ENCODE assay signal across 8 cellular contexts in genomic region chr10:67764012-67764822, GRCh38.
DNase-seq lines count a peak whose midpoint lies in the region; ATAC-seq and TF ChIP-seq lines count a peak whose summit lies in the region.

No MANE protein-coding gene starts in this region.

- H3K9ac ChIP-seq in mucosa of rectum (ENCODE audit: low read depth in 1 of 2, low read length in 2 of 2): peak overlapping the region; percentile 87 to 92

- peak overlapping the region; percentile 63 to 87 for H3K4me3 ChIP-seq in esophagus (ENCODE audit: low read depth in 1 of 2, low read length in 2 of 2)
- peak overlapping the region; percentile 85 to 98 for H3K4me3 ChIP-seq in mucosa of rectum (ENCODE audit: low read length in 2 of 2)

- DNase-seq in DMS 273 (lab: John Stamatoyannopoulos, UW; ENCODE audit: unreplicated experiment) (peak; percentile 94), OCI-M2 (lab: John Stamatoyannopoulos, UW; ENCODE audit: unreplicated experiment) (peak; percentile 97)
- DNase-seq in activated T-cell treated with anti-CD3 and anti-CD28 coated beads, Interleukin-2, amount 50 U/mL, for 24 hours: peak; percentile 100
- DNase-seq in stimulated activated CD8-positive, alpha-beta memory T cell treated with anti-CD3 and anti-CD28 coated beads, Interleukin-4, amount 100 ng/mL, for 4 hours (ENCODE audit: low read depth in 2 of 2, low spot score in 1 of 2): peak; percentile 86 to 99

- no peak for TF ChIP-seq EP300 in Ishikawa (IDR thresholded peaks at IDR 0.05; ENCODE audit: borderline replicate concordance)

- H3K4me3 Mint-ChIP-seq in activated T-cell treated with anti-CD3 and anti-CD28 coated beads, Interleukin-2, amount 50 U/mL, for 24 hours: peak overlapping the region; percentile 84

- H3K9me3 ChIP-seq in esophagus (ENCODE audit: control insufficient read depth in 2 of 2, insufficient read depth in 1 of 2, low read depth in 1 of 2, low read length in 1 of 2) (no peaks in the 10 kb centered on the region), mucosa of rectum (ENCODE audit: control insufficient read depth in 2 of 2, low read length in 2 of 2) (no peaks in the 10 kb centered on the region)

- H3K27ac ChIP-seq in esophagus (ENCODE audit: low read depth in 2 of 2, low read length in 1 of 2) (peak overlapping the region; percentile 79 to 95), mucosa of rectum (ENCODE audit: low read depth in 2 of 2, low read length in 2 of 2) (peak overlapping the region; percentile 90 to 93)

- no peaks in the 10 kb centered on the region for H3K9me3 Mint-ChIP-seq in activated T-cell treated with anti-CD3 and anti-CD28 coated beads, Interleukin-2, amount 50 U/mL, for 24 hours

- H3K36me3 Mint-ChIP-seq in activated T-cell treated with anti-CD3 and anti-CD28 coated beads, Interleukin-2, amount 50 U/mL, for 24 hours (ENCODE audit: low read depth): peaks cover 5% of the 10 kb centered on the region

- no peaks in the 10 kb centered on the region for H3K27me3 ChIP-seq in esophagus (ENCODE audit: control insufficient read depth in 1 of 2, insufficient read depth in 2 of 2, low read length in 2 of 2)
- H3K27me3 ChIP-seq in mucosa of rectum (ENCODE audit: control insufficient read depth in 2 of 2, insufficient read depth in 2 of 2, low read length in 2 of 2): no peaks in the 10 kb centered on the region

- H3K36me3 ChIP-seq in esophagus (ENCODE audit: control insufficient read depth in 2 of 2, insufficient read depth in 2 of 2, low read length in 1 of 2) (no peaks in the 10 kb centered on the region), mucosa of rectum (ENCODE audit: control insufficient read depth in 2 of 2, insufficient read depth in 2 of 2, low read length in 2 of 2) (no peaks in the 10 kb centered on the region)

- TF ChIP-seq RAD21 in Ishikawa (IDR thresholded peaks at IDR 0.05; ENCODE audit: low read depth): no peak

- WGBS in esophagus, 2 donors: 0 to 1% methylated on average over 55 to 56 of the region's 56 CpGs

- peak; percentile 83 for ATAC-seq in GM21619 (IDR thresholded peaks at IDR 0.05; ENCODE audit: unreplicated experiment)

- peak overlapping the region; percentile 97 for H3K27ac Mint-ChIP-seq in activated T-cell treated with anti-CD3 and anti-CD28 coated beads, Interleukin-2, amount 50 U/mL, for 24 hours

- peaks cover 16% of the 10 kb centered on the region for H3K4me1 Mint-ChIP-seq in activated T-cell treated with anti-CD3 and anti-CD28 coated beads, Interleukin-2, amount 50 U/mL, for 24 hours (ENCODE audit: low read depth)

- peaks cover 3% of the 10 kb centered on the region for H3K27me3 Mint-ChIP-seq in activated T-cell treated with anti-CD3 and anti-CD28 coated beads, Interleukin-2, amount 50 U/mL, for 24 hours

- peaks cover 0 to 2% of the 10 kb centered on the region in 2 donors for H3K4me1 ChIP-seq in esophagus (ENCODE audit: control insufficient read depth in 2 of 2, insufficient read depth in 2 of 2, low read length in 1 of 2)
- H3K4me1 ChIP-seq in mucosa of rectum (ENCODE audit: control insufficient read depth in 2 of 2, insufficient read depth in 2 of 2, low read length in 2 of 2): peaks cover 2 to 7% of the 10 kb centered on the region in 2 donors

TF ChIP-seq in Ishikawa, 13 proteins besides CTCF, POLR2A, EP300 and RAD21:
- TF ChIP-seq FOXM1 (IDR thresholded peaks at IDR 0.05; ENCODE audit: borderline replicate concordance, low read depth) (no peak; the same call in 1 of the 2 replicates), YY1 (IDR thresholded peaks at IDR 0.05; ENCODE audit: low read depth) (peak; percentile 45; the same call in 1 of the 2 replicates), CREB1 (IDR thresholded peaks at IDR 0.05; ENCODE audit: low read depth) (no peak; the same call in 1 of the 2 replicates), EGR1 (IDR thresholded peaks at IDR 0.05) (no peak), NFIC (IDR thresholded peaks at IDR 0.05) (peak; percentile 49), TCF12 (IDR thresholded peaks at IDR 0.05; ENCODE audit: low read depth) (no peak), TAF1 (IDR thresholded peaks at IDR 0.05; ENCODE audit: low read depth) (no peak; the same call in 1 of the 2 replicates), USF1 (IDR thresholded peaks at IDR 0.05) (0 out of 2 replicates have a peak, but pooled peaks have one; percentile 12), ZBTB7A (IDR thresholded peaks at IDR 0.05; ENCODE audit: low read depth) (no peak), TEAD4 (IDR thresholded peaks at IDR 0.05) (peak; percentile 93), CEBPB (IDR thresholded peaks at IDR 0.05) (peak; percentile 51; the same call in 1 of the 2 replicates)
- TF ChIP-seq, protein P1, sequence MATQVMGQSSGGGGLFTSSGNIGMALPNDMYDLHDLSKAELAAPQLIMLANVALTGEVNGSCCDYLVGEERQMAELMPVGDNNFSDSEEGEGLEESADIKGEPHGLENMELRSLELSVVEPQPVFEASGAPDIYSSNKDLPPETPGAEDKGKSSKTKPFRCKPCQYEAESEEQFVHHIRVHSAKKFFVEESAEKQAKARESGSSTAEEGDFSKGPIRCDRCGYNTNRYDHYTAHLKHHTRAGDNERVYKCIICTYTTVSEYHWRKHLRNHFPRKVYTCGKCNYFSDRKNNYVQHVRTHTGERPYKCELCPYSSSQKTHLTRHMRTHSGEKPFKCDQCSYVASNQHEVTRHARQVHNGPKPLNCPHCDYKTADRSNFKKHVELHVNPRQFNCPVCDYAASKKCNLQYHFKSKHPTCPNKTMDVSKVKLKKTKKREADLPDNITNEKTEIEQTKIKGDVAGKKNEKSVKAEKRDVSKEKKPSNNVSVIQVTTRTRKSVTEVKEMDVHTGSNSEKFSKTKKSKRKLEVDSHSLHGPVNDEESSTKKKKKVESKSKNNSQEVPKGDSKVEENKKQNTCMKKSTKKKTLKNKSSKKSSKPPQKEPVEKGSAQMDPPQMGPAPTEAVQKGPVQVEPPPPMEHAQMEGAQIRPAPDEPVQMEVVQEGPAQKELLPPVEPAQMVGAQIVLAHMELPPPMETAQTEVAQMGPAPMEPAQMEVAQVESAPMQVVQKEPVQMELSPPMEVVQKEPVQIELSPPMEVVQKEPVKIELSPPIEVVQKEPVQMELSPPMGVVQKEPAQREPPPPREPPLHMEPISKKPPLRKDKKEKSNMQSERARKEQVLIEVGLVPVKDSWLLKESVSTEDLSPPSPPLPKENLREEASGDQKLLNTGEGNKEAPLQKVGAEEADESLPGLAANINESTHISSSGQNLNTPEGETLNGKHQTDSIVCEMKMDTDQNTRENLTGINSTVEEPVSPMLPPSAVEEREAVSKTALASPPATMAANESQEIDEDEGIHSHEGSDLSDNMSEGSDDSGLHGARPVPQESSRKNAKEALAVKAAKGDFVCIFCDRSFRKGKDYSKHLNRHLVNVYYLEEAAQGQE (IDR thresholded peaks at IDR 0.05; ENCODE audit: low read depth): no peak
- TF ChIP-seq, protein P2, sequence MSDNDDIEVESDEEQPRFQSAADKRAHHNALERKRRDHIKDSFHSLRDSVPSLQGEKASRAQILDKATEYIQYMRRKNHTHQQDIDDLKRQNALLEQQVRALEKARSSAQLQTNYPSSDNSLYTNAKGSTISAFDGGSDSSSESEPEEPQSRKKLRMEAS (IDR thresholded peaks at IDR 0.05): peak; percentile 93

Comparison
In these comparisons a context has a peak if more than half of its experiments do, and no peak if none do; other contexts are left out.
1. Peak in every context shown above with its lines: DNase-seq, ATAC-seq, H3K4me3 ChIP-seq and H3K27ac ChIP-seq.